Comparison of ENCODE assay signal across 8 cellular contexts in the genomic region with DNA sequence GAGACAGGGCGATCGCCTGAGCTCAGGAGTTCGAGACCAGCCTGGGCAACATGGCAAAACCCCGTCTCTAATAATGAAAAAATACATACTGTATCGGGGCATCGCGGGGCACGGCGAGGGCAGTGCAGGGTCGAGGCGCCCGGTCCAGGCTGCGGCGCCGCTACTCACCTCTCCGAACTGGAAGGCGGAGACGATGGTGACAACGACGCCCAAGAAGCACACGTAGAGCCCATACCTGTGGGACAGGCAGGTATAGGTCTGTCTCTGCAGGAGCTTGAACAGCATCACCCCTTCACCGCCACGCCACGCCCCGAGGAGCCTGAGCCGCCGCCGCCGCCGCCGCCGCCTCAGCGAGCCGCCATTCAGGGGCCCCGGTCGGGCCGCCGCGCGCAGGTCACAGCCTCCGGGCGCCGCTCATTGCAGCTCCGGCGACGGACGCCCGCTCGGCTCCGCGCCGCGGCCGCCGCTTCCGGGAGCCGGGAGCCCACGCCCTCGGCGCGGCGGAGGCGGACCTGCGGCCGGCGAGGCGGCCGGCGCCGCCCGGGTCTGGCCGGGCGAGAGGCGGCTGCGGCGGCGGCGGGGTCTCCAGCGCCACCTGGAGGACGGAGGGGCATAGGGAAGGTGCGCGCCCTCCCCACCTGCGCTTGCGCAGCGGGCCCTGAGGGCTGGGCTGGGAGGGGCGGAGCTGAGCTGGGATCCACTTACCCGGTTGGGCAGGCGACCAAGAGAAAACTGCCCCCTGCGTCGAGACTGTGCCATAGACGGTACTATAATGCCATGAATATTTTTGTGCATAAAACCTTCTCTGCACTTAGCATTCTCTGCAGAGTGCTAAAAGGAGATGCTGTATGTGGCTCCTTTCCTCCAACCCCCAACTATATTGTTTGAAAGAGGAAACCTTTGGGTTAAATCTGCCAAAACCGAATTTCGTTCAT. TPM values are rescaled to one million over a fixed set of nuclear protein-coding genes. Genes with fewer than 3 reads are reported as not detected.
A peak's percentile ranks its signal among the peaks of the same experiment; 100 is the strongest.
DNase-seq lines count a peak whose midpoint lies in the region; TF ChIP-seq lines count a peak whose summit lies in the region.

Gene GNPTAB (minus strand): TSS at position 569 of the 935 bp plus-strand sequence. CDS start 284 bp downstream, at position 285.

- peaks cover 23% of the 10 kb centered on the region for H3K36me3 Mint-ChIP-seq in activated T-helper 2 cell treated with anti-CD3 and anti-CD28 coated beads, Interferon-gamma antibody, Interleukin-2, Interleukin-4, amounts not matched to agents 10 μg/mL and 5 μg/mL and 100 μg/mL, durations not matched to agents 14 hours and 24 hours and 36 hours (ENCODE audit: low read depth)
- H3K36me3 Mint-ChIP-seq in nephron progenitor cell (ENCODE audit: low read depth) = no peaks in the 10 kb centered on the region
- peaks cover 8% of the 10 kb centered on the region for H3K36me3 Mint-ChIP-seq in stimulated activated naive CD8-positive, alpha-beta T cell treated with anti-CD3 and anti-CD28 coated beads, Interleukin-15, Interleukin-2, amounts not matched to agents 100 ng/mL and 50 ng/mL, for 24 hours (ENCODE audit: low read depth)

- H3K4me1 Mint-ChIP-seq in activated T-helper 2 cell treated with anti-CD3 and anti-CD28 coated beads, Interferon-gamma antibody, Interleukin-2, Interleukin-4, amounts not matched to agents 10 μg/mL and 5 μg/mL and 100 μg/mL, durations not matched to agents 14 hours and 24 hours and 36 hours (ENCODE audit: low read depth) = peaks cover 39% of the 10 kb centered on the region
- H3K4me1 Mint-ChIP-seq in nephron progenitor cell = peaks cover 5% of the 10 kb centered on the region
- H3K4me1 Mint-ChIP-seq in stimulated activated naive CD8-positive, alpha-beta T cell treated with anti-CD3 and anti-CD28 coated beads, Interleukin-15, Interleukin-2, amounts not matched to agents 100 ng/mL and 50 ng/mL, for 24 hours (ENCODE audit: low read depth) = peaks cover 47% of the 10 kb centered on the region

- peak within 1 kb of the TSS; percentile 92 for H3K27ac Mint-ChIP-seq in activated T-helper 2 cell treated with anti-CD3 and anti-CD28 coated beads, Interferon-gamma antibody, Interleukin-2, Interleukin-4, amounts not matched to agents 10 μg/mL and 5 μg/mL and 100 μg/mL, durations not matched to agents 14 hours and 24 hours and 36 hours
- H3K27ac Mint-ChIP-seq in nephron progenitor cell = peak within 1 kb of the TSS; percentile 48
- peak within 1 kb of the TSS; percentile 91 for H3K27ac Mint-ChIP-seq in stimulated activated naive CD8-positive, alpha-beta T cell treated with anti-CD3 and anti-CD28 coated beads, Interleukin-15, Interleukin-2, amounts not matched to agents 100 ng/mL and 50 ng/mL, for 24 hours

- no peaks in the 10 kb centered on the region for H3K36me3 ChIP-seq in ES-I3 (ENCODE audit: insufficient read depth, low read length)

- H3K4me1 ChIP-seq in ES-I3 (ENCODE audit: insufficient read depth, low read length) = peaks cover 8% of the 10 kb centered on the region

- TF ChIP-seq CTCF in LNCAP (IDR thresholded peaks at IDR 0.05) = peak; percentile 88
- TF ChIP-seq CTCF in fibroblast of pulmonary artery (IDR thresholded peaks at IDR 0.05; ENCODE audit: low read length, missing control alignments) = peak; percentile 52
- peak; percentile 58 for TF ChIP-seq CTCF in nephron progenitor cell (IDR thresholded peaks at IDR 0.05)

- no peaks in the 10 kb centered on the region for H3K9me3 ChIP-seq in ES-I3 (ENCODE audit: control insufficient read depth, insufficient read depth, low read length)

- no peaks in the 10 kb centered on the region for H3K9me3 Mint-ChIP-seq in activated T-helper 2 cell treated with anti-CD3 and anti-CD28 coated beads, Interferon-gamma antibody, Interleukin-2, Interleukin-4, amounts not matched to agents 10 μg/mL and 5 μg/mL and 100 μg/mL, durations not matched to agents 14 hours and 24 hours and 36 hours
- no peaks in the 10 kb centered on the region for H3K9me3 Mint-ChIP-seq in nephron progenitor cell
- H3K9me3 Mint-ChIP-seq in stimulated activated naive CD8-positive, alpha-beta T cell treated with anti-CD3 and anti-CD28 coated beads, Interleukin-15, Interleukin-2, amounts not matched to agents 100 ng/mL and 50 ng/mL, for 24 hours = no peaks in the 10 kb centered on the region

- intact Hi-C loops in activated T-helper 2 cell treated with anti-CD3 and anti-CD28 coated beads, Interferon-gamma antibody, Interleukin-2, Interleukin-4, amounts not matched to agents 10 μg/mL and 5 μg/mL and 100 μg/mL, durations not matched to agents 14 hours and 24 hours and 36 hours (cut with micrococcal nuclease) = loop anchor here (1.0 to 5.0 kb wide), 6 partner anchors 37 to 424 kb away; partner anchors contain the start of genes ARL1, CHPT1 and DRAM1

- H3K4me3 ChIP-seq in fibroblast of pulmonary artery (replicated peaks; ENCODE audit: low read depth, low read length) = peak within 1 kb of the TSS; percentile 85

- peak; percentile 84 for DNase-seq in H4 (ENCODE audit: low spot score)
- peak; percentile 93 for DNase-seq in RPMI8226
- DNase-seq in activated T-helper 2 cell treated with anti-CD3 and anti-CD28 coated beads, Interferon-gamma antibody, Interleukin-2, Interleukin-4, amounts not matched to agents 10 μg/mL and 5 μg/mL and 100 μg/mL, durations not matched to agents 14 hours and 24 hours and 36 hours (ENCODE audit: low spot score) = peak; percentile 92
- DNase-seq in fibroblast of pulmonary artery (ENCODE audit: low read depth) = peak; percentile 93
- peak; percentile 95 for DNase-seq in nephron progenitor cell

- H3K4me3 Mint-ChIP-seq in activated T-helper 2 cell treated with anti-CD3 and anti-CD28 coated beads, Interferon-gamma antibody, Interleukin-2, Interleukin-4, amounts not matched to agents 10 μg/mL and 5 μg/mL and 100 μg/mL, durations not matched to agents 14 hours and 24 hours and 36 hours (ENCODE audit: low read depth) = peak within 1 kb of the TSS; percentile 98
- H3K4me3 Mint-ChIP-seq in nephron progenitor cell = peak within 1 kb of the TSS; percentile 96
- H3K4me3 Mint-ChIP-seq in stimulated activated naive CD8-positive, alpha-beta T cell treated with anti-CD3 and anti-CD28 coated beads, Interleukin-15, Interleukin-2, amounts not matched to agents 100 ng/mL and 50 ng/mL, for 24 hours = peak within 1 kb of the TSS; percentile 94

- no peaks in the 10 kb centered on the region for H3K27me3 Mint-ChIP-seq in activated T-helper 2 cell treated with anti-CD3 and anti-CD28 coated beads, Interferon-gamma antibody, Interleukin-2, Interleukin-4, amounts not matched to agents 10 μg/mL and 5 μg/mL and 100 μg/mL, durations not matched to agents 14 hours and 24 hours and 36 hours (ENCODE audit: low read depth)
- H3K27me3 Mint-ChIP-seq in nephron progenitor cell (ENCODE audit: low read depth, poor library complexity) = peaks cover 14% of the 10 kb centered on the region
- H3K27me3 Mint-ChIP-seq in stimulated activated naive CD8-positive, alpha-beta T cell treated with anti-CD3 and anti-CD28 coated beads, Interleukin-15, Interleukin-2, amounts not matched to agents 100 ng/mL and 50 ng/mL, for 24 hours = no peaks in the 10 kb centered on the region

- H3K9ac ChIP-seq in ES-I3 (ENCODE audit: low read depth, low read length) = peak within 1 kb of the TSS; percentile 80

RNA-seq across cellular contexts. Expression of gene GNPTAB, which starts in this region (rescaled TPM):
- 11.9 and 18.4 TPM in 2 replicates for total RNA-seq in H4 (2014; rRNA removed; shearing (Covaris generic))
- total RNA-seq in activated T-helper 2 cell treated with anti-CD3 and anti-CD28 coated beads, Interferon-gamma antibody, Interleukin-2, Interleukin-4, amounts not matched to agents 10 μg/mL and 5 μg/mL and 100 μg/mL, durations not matched to agents 14 hours and 24 hours and 36 hours = 93.6 and 100 TPM in 2 replicates

Comparison
In these comparisons a context has a peak if more than half of its experiments do, and no peak if none do; other contexts are left out.
1. Peak in every context shown above with its lines: DNase-seq and H3K4me3 ChIP-seq.